In the genomic region with DNA sequence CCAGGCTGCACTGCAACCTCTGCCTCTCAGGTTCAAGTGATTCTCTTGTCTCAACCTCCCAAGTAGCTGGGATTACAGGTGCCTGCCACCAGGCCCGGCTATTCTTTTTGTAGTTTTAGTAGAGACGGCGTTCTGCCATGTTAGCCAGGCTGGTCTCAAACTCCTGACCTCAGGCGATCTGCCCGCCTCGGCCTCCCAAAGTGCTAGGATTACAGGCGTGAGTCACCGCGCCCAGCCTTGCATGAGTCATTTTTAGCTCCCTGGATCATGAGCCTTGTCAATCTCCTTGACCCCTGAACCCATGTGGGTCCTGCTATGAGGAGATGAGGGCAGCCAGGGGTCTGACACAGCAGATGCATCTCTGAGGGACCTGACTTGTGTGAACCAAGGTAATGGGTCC, we compare ENCODE assay signal across 8 cellular contexts. TPM values are rescaled to one million over a fixed set of nuclear protein-coding genes. Genes with fewer than 3 reads are reported as not detected.
DNase-seq lines count a peak whose midpoint lies in the region; TF ChIP-seq lines count a peak whose summit lies in the region.
"Not testable (repeated sequence)": the region's sequence is repeated elsewhere in the genome, so short reads cannot be mapped to it uniquely, and the experiment has no call there.
"Had no signal": no experiment of that assay in that cellular context is flagged by ENCODE, and none has a peak within 500 bp of the region (broad histone marks: within the 10 kb centered on the region; RNA-seq: fewer than 3 reads in every experiment).

No MANE protein-coding gene starts in this region.

- DNase-seq in Daoy (ENCODE audit: low read depth) (peak; percentile 87), HCEC 1CT (peak; percentile 70), LoVo (ENCODE audit: low spot score) (peak; percentile 41), RKO (ENCODE audit: low spot score) (peak; percentile 71), amniotic epithelial cell (ENCODE audit: low read depth) (peak; percentile 42), fibroblast of mammary gland (ENCODE audit: low read depth) (peak; percentile 35), osteoblast (ENCODE audit: insufficient read length, low spot score, missing footprints) (peak; percentile 61)

- H3K9me3 ChIP-seq in osteoblast (ENCODE audit: low read depth, low read length) = not testable (repeated sequence)

- not testable (repeated sequence) for H3K36me3 ChIP-seq in osteoblast (ENCODE audit: insufficient read depth, low read length)

- H3K27ac ChIP-seq in osteoblast (ENCODE audit: low read depth, low read length) = not testable (repeated sequence)

- H3K4me3 ChIP-seq in fibroblast of mammary gland (ENCODE audit: control insufficient read depth, low read depth, low read length); osteoblast (ENCODE audit: insufficient read depth, low read length): not testable (repeated sequence)

- not testable (repeated sequence) for H3K4me1 ChIP-seq in osteoblast (ENCODE audit: insufficient read depth, low read length)

- peaks cover 15% of the 10 kb centered on the region for H3K27me3 ChIP-seq in osteoblast (ENCODE audit: insufficient read depth, low read length)

- H3K4me2 ChIP-seq in osteoblast (ENCODE audit: insufficient read depth, low read length) = not testable (repeated sequence)

- not testable (repeated sequence) for H3K79me2 ChIP-seq in osteoblast (ENCODE audit: insufficient read depth, low read length)

- H2AFZ ChIP-seq in osteoblast (ENCODE audit: low read length) = not testable (repeated sequence)

- TF ChIP-seq CTCF in fibroblast of mammary gland (conservative IDR thresholded peaks at IDR 0.05; ENCODE audit: control insufficient read depth, insufficient read depth, low read depth, low read length); osteoblast (IDR thresholded peaks at IDR 0.05; ENCODE audit: extremely low read depth, low read depth, low read length): not testable (repeated sequence)

- H4K20me1 ChIP-seq in osteoblast (ENCODE audit: insufficient read depth, low read length) = not testable (repeated sequence)

RNA-seq across cellular contexts. Expression of a gene that starts 0.8 kb away (rescaled TPM):
- not detected in 2 replicates for total RNA-seq in Daoy (2014; rRNA removed; shearing (Covaris generic))
- not detected in 2 replicates for total RNA-seq in osteoblast
- total RNA-seq: CD4-positive, alpha-beta memory T cell had no signal

RNA-seq across cellular contexts. Expression of a gene that starts 27.9 kb away (rescaled TPM):
- total RNA-seq in Daoy (2014; rRNA removed; shearing (Covaris generic)) = not detected in 2 replicates
- total RNA-seq in osteoblast = not detected in 2 replicates
- total RNA-seq: CD4-positive, alpha-beta memory T cell had no signal

RNA-seq across cellular contexts. Expression of a gene that starts 36.5 kb away (rescaled TPM):
- total RNA-seq in Daoy (2014; rRNA removed; shearing (Covaris generic)) = not detected in 2 replicates
- total RNA-seq in osteoblast = not detected in 2 replicates
- total RNA-seq: CD4-positive, alpha-beta memory T cell had no signal

RNA-seq across cellular contexts. Expression of a gene that starts 53.9 kb away (rescaled TPM):
- not detected in 2 replicates for total RNA-seq in Daoy (2014; rRNA removed; shearing (Covaris generic))
- not detected in 2 replicates for total RNA-seq in osteoblast
- total RNA-seq: CD4-positive, alpha-beta memory T cell had no signal

Comparison
In these comparisons a context has a peak if more than half of its experiments do, and no peak if none do; other contexts are left out.
1. DNase-seq: peak in every context shown above with its lines; median percentile 87 in Daoy; 71 in RKO; 70 in HCEC 1CT; 61 in osteoblast; 42 in amniotic epithelial cell; 41 in LoVo; 35 in fibroblast of mammary gland.